In genomic region chr5:116037236-116037822, GRCh38 we compare ENCODE assay signal across 18 cellular contexts. TPM values are rescaled to one million over a fixed set of nuclear protein-coding genes. Genes with fewer than 3 reads are reported as not detected.
DNase-seq lines count a peak whose midpoint lies in the region; ATAC-seq, FAIRE-seq and TF ChIP-seq lines count a peak whose summit lies in the region.
"Had no signal": no experiment of that assay in that cellular context is flagged by ENCODE, and none has a peak within 500 bp of the region (broad histone marks: within the 10 kb centered on the region; RNA-seq: fewer than 3 reads in every experiment).

No MANE protein-coding gene starts in this region.

- no peak overlapping the region for H3K9ac ChIP-seq in endothelial cell of umbilical vein (replicated peaks; ENCODE audit: extremely low read depth, insufficient read depth, low read length)
- no peak overlapping the region for H3K9ac ChIP-seq in HepG2 (ENCODE audit: insufficient read depth, low read depth, low read length)

- intact Hi-C loops in heart left ventricle (cut with DNase I) (loop anchor here in 1 of 10 donors (10.0 kb wide), 1 partner anchor 143 kb away; no protein-coding TSS in a partner anchor), endothelial cell of umbilical vein (cut with micrococcal nuclease) (loop anchor here (1.0 kb wide), 2 partner anchors 149 to 403 kb away; no protein-coding TSS in a partner anchor), left colon (cut with DNase I, micrococcal nuclease) (no loop called here), HepG2 (cut with micrococcal nuclease; ENCODE audit: unreplicated experiment) (no loop called here)

- H3K4me1 ChIP-seq in cardiac muscle cell (ENCODE audit: low read depth), result no peaks in the 10 kb centered on the region
- H3K4me1 ChIP-seq in heart left ventricle, result peaks cover 0 to 5% (median 0%) of the 10 kb centered on the region in 12 donors
- H3K4me1 ChIP-seq in endothelial cell of umbilical vein (ENCODE audit: control insufficient read depth, extremely low read depth, insufficient read depth, low read length), result peaks cover 2% of the 10 kb centered on the region
- no peaks in the 10 kb centered on the region for H3K4me1 ChIP-seq in HepG2 (ENCODE audit: insufficient read depth, low read length)
- H3K4me1 ChIP-seq: upper lobe of right lung had no signal

- peaks cover 5% of the 10 kb centered on the region for H3K4me1 Mint-ChIP-seq in type B pancreatic cell (ENCODE audit: unreplicated experiment)
- H3K4me1 Mint-ChIP-seq: activated CD4-positive, alpha-beta T cell treated with anti-CD3 and anti-CD28 coated beads for 36 hours had no signal

- 62 to 74% (median 70%) methylated on average over 3 of the region's 3 CpGs for WGBS in heart left ventricle, 4 donors
- 2% methylated on average over 3 of the region's 3 CpGs for WGBS in HepG2 (ENCODE audit: low lambda C conversion rate)

- DNase-seq in cardiac muscle cell (ENCODE audit: low read depth in 1 of 2, low spot score in 1 of 2) (peak in 1 of 2 donors; percentile 21), heart left ventricle (no peak), NCI-H69 (lab: John Stamatoyannopoulos, UW) (peak; percentile 76), endothelial cell of umbilical vein (ENCODE audit: low read depth, low spot score) (peak; percentile 38), type B pancreatic cell (ENCODE audit: extremely low spot score, unreplicated experiment) (no peak), left colon (no peak), HepG2 (ENCODE audit: low spot score) (no peak), omental fat pad (ENCODE audit: low spot score) (no peak)
- DNase-seq: ACHN; activated CD4-positive, alpha-beta T cell treated with anti-CD3 and anti-CD28 coated beads for 36 hours; brain microvascular endothelial cell; kidney; NCI-H1105; stimulated activated CD4-positive, alpha-beta T cell treated with anti-CD3 and anti-CD28 coated beads, Interleukin-12 subunit alpha, Interleukin-12 subunit beta, amount 100 ng/mL, for 4 hours; SW 1271; upper lobe of right lung had no signal

- H3K4me2 ChIP-seq in endothelial cell of umbilical vein (ENCODE audit: insufficient read depth, low read length) (no peak overlapping the region), HepG2 (ENCODE audit: low read depth, low read length) (no peak overlapping the region)

- no peaks in the 10 kb centered on the region for H3K27me3 ChIP-seq in cardiac muscle cell
- H3K27me3 ChIP-seq in heart left ventricle, result peaks cover 0 to 5% (median 0%) of the 10 kb centered on the region in 9 donors
- no peaks in the 10 kb centered on the region for H3K27me3 ChIP-seq in endothelial cell of umbilical vein (ENCODE audit: control insufficient read depth in 2 of 2, insufficient read depth in 2 of 2, low read length in 2 of 2)
- peaks cover 0 to 8% of the 10 kb centered on the region in 2 experiments; a peak in 3 of 5 replicates for H3K27me3 ChIP-seq in HepG2 (ENCODE audit: control insufficient read depth in 1 of 2, insufficient read depth in 2 of 2, low read length in 2 of 2)
- H3K27me3 ChIP-seq: brain microvascular endothelial cell had no signal

- dilution Hi-C loops in endothelial cell of umbilical vein (cut with MboI; ENCODE audit: extremely low pct_ligation_motif_present, low sequenced_read_pairs), result no loop called here

- H3K27ac Mint-ChIP-seq in type B pancreatic cell, result no peak overlapping the region
- H3K27ac Mint-ChIP-seq: activated CD4-positive, alpha-beta T cell treated with anti-CD3 and anti-CD28 coated beads for 36 hours; activated T-helper 2 cell treated with anti-CD3 and anti-CD28 coated beads, Interferon-gamma antibody, Interleukin-2, Interleukin-4, amounts not matched to agents 10 μg/mL and 5 μg/mL and 100 μg/mL, durations not matched to agents 14 hours and 24 hours and 36 hours had no signal

- no peak overlapping the region for H2AFZ ChIP-seq in endothelial cell of umbilical vein (ENCODE audit: low read depth, low read length)
- no peak overlapping the region for H2AFZ ChIP-seq in HepG2 (ENCODE audit: low read length)

- H3K9me1 ChIP-seq in endothelial cell of umbilical vein (replicated peaks; ENCODE audit: control insufficient read depth, extremely low read depth, insufficient read depth, low read length), result no peaks in the 10 kb centered on the region

- TF ChIP-seq EP300 in HepG2 (IDR thresholded peaks at IDR 0.05; ENCODE audit: low read depth in 2 of 2, low read length in 2 of 2) (no peak), HepG2 (CRISPR knock-in tag; IDR thresholded peaks at IDR 0.05; ENCODE audit: borderline replicate concordance) (no peak)

- TF ChIP-seq POLR2A in heart left ventricle (IDR thresholded peaks at IDR 0.05) (no peak), endothelial cell of umbilical vein (IDR thresholded peaks at IDR 0.05; ENCODE audit: low read depth, low read length) (no peak), HepG2 (IDR thresholded peaks at IDR 0.05; ENCODE audit: insufficient read depth in 1 of 2, low read depth in 2 of 2, low read length in 2 of 2) (no peak)

- FAIRE-seq in endothelial cell of umbilical vein (lab: Jason Lieb, UNC), result no peak
- no peak for FAIRE-seq in HepG2 (lab: Jason Lieb, UNC)

- H3K79me2 ChIP-seq in endothelial cell of umbilical vein (ENCODE audit: control insufficient read depth, insufficient read depth, low read length), result no peaks in the 10 kb centered on the region
- H3K79me2 ChIP-seq in HepG2 (ENCODE audit: insufficient read depth, low read length), result no peaks in the 10 kb centered on the region

- POLR2A ChIA-PET in endothelial cell of umbilical vein (lab: Charles Lee), result no interaction called here
- POLR2A ChIA-PET in HepG2 (lab: Yijun Ruan, JAX), result no interaction called here

- H3K36me3 ChIP-seq in cardiac muscle cell (no peaks in the 10 kb centered on the region), heart left ventricle (no peaks in the 10 kb centered on the region), endothelial cell of umbilical vein (ENCODE audit: control insufficient read depth in 2 of 2, extremely low read depth in 1 of 2, insufficient read depth in 2 of 2, low read length in 2 of 2) (no peaks in the 10 kb centered on the region), HepG2 (replicated peaks in 1 of 2; ENCODE audit: control insufficient read depth in 1 of 2, insufficient read depth in 2 of 2, low read length in 2 of 2) (no peaks in the 10 kb centered on the region)
- H3K36me3 ChIP-seq: brain microvascular endothelial cell, upper lobe of right lung had no signal

- ATAC-seq in heart left ventricle, result no peak
- ATAC-seq in left colon, result no peak
- ATAC-seq in HepG2, result no peak
- no peak for ATAC-seq in omental fat pad (ENCODE audit: low FRiP score)
- ATAC-seq: activated CD4-positive, alpha-beta T cell treated with anti-CD3 and anti-CD28 coated beads for 36 hours; upper lobe of right lung had no signal

- H3K4me3 ChIP-seq in cardiac muscle cell (no peak overlapping the region), heart left ventricle (no peak overlapping the region), endothelial cell of umbilical vein (replicated peaks in 1 of 3; ENCODE audit: insufficient read depth in 1 of 3, low read depth in 1 of 3, low read length in 3 of 3) (no peak overlapping the region), HepG2 (replicated peaks in 1 of 3; ENCODE audit: insufficient read depth in 1 of 3, low read depth in 2 of 3, low read length in 3 of 3) (no peak overlapping the region)
- H3K4me3 ChIP-seq: upper lobe of right lung had no signal

- TF ChIP-seq CTCF in cardiac muscle cell (IDR thresholded peaks at IDR 0.05; ENCODE audit: low read depth, low read length), result peak; percentile 26
- no peak for TF ChIP-seq CTCF in heart left ventricle (IDR thresholded peaks at IDR 0.05)
- no peak for TF ChIP-seq CTCF in endothelial cell of umbilical vein (IDR thresholded peaks at IDR 0.05; ENCODE audit: extremely low read depth in 1 of 2, insufficient read depth in 1 of 2, low read depth in 1 of 2, low read length in 2 of 2)
- TF ChIP-seq CTCF in type B pancreatic cell (conservative IDR thresholded peaks at IDR 0.05), result peak; percentile 43
- no peak for TF ChIP-seq CTCF in HepG2 (CRISPR knock-in tag; IDR thresholded peaks at IDR 0.05)
- no peak for TF ChIP-seq CTCF in omental fat pad (IDR thresholded peaks at IDR 0.05)

- no peak overlapping the region for H3K4me3 Mint-ChIP-seq in type B pancreatic cell
- H3K4me3 Mint-ChIP-seq: activated CD4-positive, alpha-beta T cell treated with anti-CD3 and anti-CD28 coated beads for 36 hours had no signal

- no peak overlapping the region for H3K27ac ChIP-seq in cardiac muscle cell
- H3K27ac ChIP-seq in heart left ventricle, result no peak overlapping the region
- H3K27ac ChIP-seq in endothelial cell of umbilical vein (ENCODE audit: insufficient read depth, low read depth, low read length), result no peak overlapping the region
- no peak overlapping the region for H3K27ac ChIP-seq in HepG2 (ENCODE audit: extremely low read length, insufficient read depth, low read length)
- H3K27ac ChIP-seq: brain microvascular endothelial cell, upper lobe of right lung had no signal

- CTCF ChIA-PET in endothelial cell of umbilical vein (lab: Charles Lee) (interaction anchor here (1.4 kb wide), 1 partner anchor 194 kb away, joined by 6 read pairs; no protein-coding TSS in a partner anchor), HepG2 (lab: Yijun Ruan, JAX; ENCODE audit: low intra/inter-chr PET ratio, low total read pairs) (no interaction called here)

- peaks cover 4% of the 10 kb centered on the region for H3K27me3 Mint-ChIP-seq in type B pancreatic cell

- TF ChIP-seq RAD21 in HepG2 (CRISPR knock-in tag; IDR thresholded peaks at IDR 0.05), result no peak

- H3K9me3 Mint-ChIP-seq in type B pancreatic cell, result no peaks in the 10 kb centered on the region
- H3K9me3 Mint-ChIP-seq: activated T-helper 2 cell treated with anti-CD3 and anti-CD28 coated beads, Interferon-gamma antibody, Interleukin-2, Interleukin-4, amounts not matched to agents 10 μg/mL and 5 μg/mL and 100 μg/mL, durations not matched to agents 14 hours and 24 hours and 36 hours had no signal

- H3K36me3 Mint-ChIP-seq in type B pancreatic cell, result no peaks in the 10 kb centered on the region

- BruUV-seq in endothelial cell of umbilical vein (replicated peaks; lab: Mats Ljungman, UMichigan) (no TSS peak), HepG2 (replicated peaks; lab: Mats Ljungman, UMichigan) (no TSS peak)

- H4K20me1 ChIP-seq in endothelial cell of umbilical vein (replicated peaks; ENCODE audit: control insufficient read depth, extremely low read depth, insufficient read depth, low read length) (no peaks in the 10 kb centered on the region), HepG2 (ENCODE audit: insufficient read depth, low read length) (no peaks in the 10 kb centered on the region)

- no peaks in the 10 kb centered on the region for H3K9me3 ChIP-seq in cardiac muscle cell (ENCODE audit: low read depth)
- no peaks in the 10 kb centered on the region for H3K9me3 ChIP-seq in heart left ventricle
- H3K9me3 ChIP-seq in endothelial cell of umbilical vein (replicated peaks; ENCODE audit: control insufficient read depth, insufficient read depth, low read length), result no peaks in the 10 kb centered on the region
- H3K9me3 ChIP-seq in HepG2 (ENCODE audit: low read length), result no peaks in the 10 kb centered on the region
- H3K9me3 ChIP-seq: upper lobe of right lung had no signal

- in situ Hi-C loops in HepG2 (cut with HindIII; ENCODE audit: extremely low pct_ligation_motif_present, low pct_unique_long_range_greater_than_20kb), result no loop called here

RNA-seq across cellular contexts. Expression of gene ARL14EPL, which starts 5.1 kb away (rescaled TPM):
- not detected in 2 replicates for total RNA-seq in cardiac muscle cell
- not detected in 2 replicates for polyA plus RNA-seq in cardiac muscle cell
- total RNA-seq in heart left ventricle, result not detected
- polyA plus RNA-seq in heart left ventricle, result not detected
- 0.58 TPM in 1 of 2 replicates, not detected in the other for total RNA-seq in endothelial cell of umbilical vein
- polyA plus RNA-seq in endothelial cell of umbilical vein, result 0.10 TPM in 1 of 2 replicates, not detected in the other
- 0.25 and 0.48 TPM in 2 replicates for polyA plus RNA-seq in endothelial cell of umbilical vein (2011; cell fraction: cytosol; rRNA removed)
- 0.08 and 0.43 TPM in 2 replicates for polyA plus RNA-seq in endothelial cell of umbilical vein (2011; cell fraction: nucleus; rRNA removed)
- 0.29 TPM in 1 of 2 replicates, not detected in the other for polyA plus RNA-seq in endothelial cell of umbilical vein (2012)
- not detected in 2 replicates for polyA minus RNA-seq in endothelial cell of umbilical vein
- not detected for polyA minus RNA-seq in endothelial cell of umbilical vein (2011; cell fraction: cytosol; rRNA and poly(A)+ RNA removed)
- polyA minus RNA-seq in endothelial cell of umbilical vein (2011; cell fraction: nucleus; rRNA and poly(A)+ RNA removed), result not detected in 2 replicates
- total RNA-seq in type B pancreatic cell (ENCODE audit: low replicate concordance), result not detected in 2 replicates
- total RNA-seq in left colon, result not detected
- total RNA-seq in HepG2 (2016; rRNA removed; fragmentation: Illumina TruSeq; extraction: Trizol), result not detected in 2 replicates
- not detected in 2 replicates for total RNA-seq in HepG2 (2016; cell fraction: cytosol; rRNA removed; fragmentation: Illumina TruSeq; extraction: Trizol; ENCODE audit: low read depth)
- total RNA-seq in HepG2 (2016; cell fraction: insoluble cytoplasmic fraction; rRNA removed; fragmentation: Illumina TruSeq; extraction: Trizol), result not detected in 2 replicates
- not detected in 2 replicates for total RNA-seq in HepG2 (2016; cell fraction: membrane; rRNA removed; fragmentation: Illumina TruSeq; extraction: Trizol)
- total RNA-seq in HepG2 (2016; cell fraction: nucleus; rRNA removed; fragmentation: Illumina TruSeq; extraction: Trizol), result not detected in 2 replicates
- not detected in 2 replicates for polyA plus RNA-seq in HepG2 (2011; rRNA removed)
- polyA plus RNA-seq in HepG2 (2011; cell fraction: cytosol; rRNA removed), result not detected in 2 replicates
- polyA plus RNA-seq in HepG2 (2011; cell fraction: nucleus; rRNA removed), result not detected in 2 replicates
- polyA plus RNA-seq in HepG2 (2012), result not detected in 2 replicates
- polyA plus RNA-seq in HepG2 (2016; cell fraction: cytosol; fragmentation: Illumina TruSeq; extraction: Trizol; ENCODE audit: low read depth), result not detected in 2 replicates
- polyA plus RNA-seq in HepG2 (2016; cell fraction: insoluble cytoplasmic fraction; fragmentation: Illumina TruSeq; extraction: Trizol; ENCODE audit: low read depth), result not detected in 2 replicates
- not detected in 2 replicates for polyA plus RNA-seq in HepG2 (2016; cell fraction: membrane; fragmentation: Illumina TruSeq; extraction: Trizol; ENCODE audit: low read depth)
- polyA plus RNA-seq in HepG2 (2016; cell fraction: nucleus; fragmentation: Illumina TruSeq; extraction: Trizol; ENCODE audit: insufficient read depth, low read depth), result not detected in 2 replicates
- 0.82 TPM in 1 of 2 replicates, not detected in the other for polyA minus RNA-seq in HepG2 (2011; rRNA and poly(A)+ RNA removed; ENCODE audit: low replicate concordance)
- not detected in 2 replicates for polyA minus RNA-seq in HepG2 (2011; cell fraction: cytosol; rRNA and poly(A)+ RNA removed)
- not detected in 2 replicates for polyA minus RNA-seq in HepG2 (2011; cell fraction: nucleus; rRNA and poly(A)+ RNA removed)
- total RNA-seq in omental fat pad, result not detected
- total RNA-seq: activated CD4-positive, alpha-beta T cell treated with anti-CD3 and anti-CD28 coated beads for 36 hours; activated T-helper 2 cell treated with anti-CD3 and anti-CD28 coated beads, Interferon-gamma antibody, Interleukin-2, Interleukin-4, amounts not matched to agents 10 μg/mL and 5 μg/mL and 100 μg/mL, durations not matched to agents 14 hours and 24 hours and 36 hours; G401; kidney; upper lobe of right lung had no signal

RNA-seq across cellular contexts. Expression of gene COMMD10, which starts 47.5 kb away (rescaled TPM):
- total RNA-seq in cardiac muscle cell (21.7 and 23.4 TPM in 2 replicates), heart left ventricle (10 to 100 TPM; 25.2 to 42.2 (median 29.8) TPM), endothelial cell of umbilical vein (26.2 and 27.0 TPM in 2 replicates), type B pancreatic cell (ENCODE audit: low replicate concordance) (21.8 and 28.6 TPM in 2 replicates), left colon (10 to 100 TPM; 23.4 to 27.2 TPM), HepG2 (2016; rRNA removed; fragmentation: Illumina TruSeq; extraction: Trizol) (39.3 and 45.9 TPM in 2 replicates), omental fat pad (10 to 100 TPM; 26.8 to 44.3 (median 33.9) TPM)
- polyA plus RNA-seq in cardiac muscle cell (48.1 and 58.8 TPM in 2 replicates), heart left ventricle (10 to 100 TPM; 26.0 to 32.5 TPM), endothelial cell of umbilical vein (8.1 and 12.5 TPM in 2 replicates), HepG2 (2011; rRNA removed) (11.8 and 16.9 TPM in 2 replicates)
- 14.7 and 15.2 TPM in 2 replicates for polyA plus RNA-seq in endothelial cell of umbilical vein (2011; cell fraction: cytosol; rRNA removed)
- polyA plus RNA-seq in endothelial cell of umbilical vein (2011; cell fraction: nucleus; rRNA removed), result 18.1 and 22.9 TPM in 2 replicates
- 18.9 and 24.3 TPM in 2 replicates for polyA plus RNA-seq in endothelial cell of umbilical vein (2012)
- 14.7 and 16.7 TPM in 2 replicates for polyA minus RNA-seq in endothelial cell of umbilical vein
- polyA minus RNA-seq in endothelial cell of umbilical vein (2011; cell fraction: cytosol; rRNA and poly(A)+ RNA removed), result 8.8 TPM
- 48.1 and 56.4 TPM in 2 replicates for polyA minus RNA-seq in endothelial cell of umbilical vein (2011; cell fraction: nucleus; rRNA and poly(A)+ RNA removed)
- total RNA-seq in HepG2 (2016; cell fraction: cytosol; rRNA removed; fragmentation: Illumina TruSeq; extraction: Trizol; ENCODE audit: low read depth), result 12.7 and 14.8 TPM in 2 replicates
- total RNA-seq in HepG2 (2016; cell fraction: insoluble cytoplasmic fraction; rRNA removed; fragmentation: Illumina TruSeq; extraction: Trizol), result 36.8 and 51.4 TPM in 2 replicates
- total RNA-seq in HepG2 (2016; cell fraction: membrane; rRNA removed; fragmentation: Illumina TruSeq; extraction: Trizol), result 10.3 and 11.3 TPM in 2 replicates
- 49.1 and 53.3 TPM in 2 replicates for total RNA-seq in HepG2 (2016; cell fraction: nucleus; rRNA removed; fragmentation: Illumina TruSeq; extraction: Trizol)
- polyA plus RNA-seq in HepG2 (2011; cell fraction: cytosol; rRNA removed), result 6.1 and 10.1 TPM in 2 replicates
- 12.2 and 13.1 TPM in 2 replicates for polyA plus RNA-seq in HepG2 (2011; cell fraction: nucleus; rRNA removed)
- polyA plus RNA-seq in HepG2 (2012), result 15.3 and 17.3 TPM in 2 replicates
- polyA plus RNA-seq in HepG2 (2016; cell fraction: cytosol; fragmentation: Illumina TruSeq; extraction: Trizol; ENCODE audit: low read depth), result 3.1 and 3.4 TPM in 2 replicates
- polyA plus RNA-seq in HepG2 (2016; cell fraction: insoluble cytoplasmic fraction; fragmentation: Illumina TruSeq; extraction: Trizol; ENCODE audit: low read depth), result 42.0 and 46.1 TPM in 2 replicates
- polyA plus RNA-seq in HepG2 (2016; cell fraction: membrane; fragmentation: Illumina TruSeq; extraction: Trizol; ENCODE audit: low read depth), result 6.0 and 6.7 TPM in 2 replicates
- polyA plus RNA-seq in HepG2 (2016; cell fraction: nucleus; fragmentation: Illumina TruSeq; extraction: Trizol; ENCODE audit: insufficient read depth, low read depth), result 26.7 and 29.7 TPM in 2 replicates
- 5.3 and 6.5 TPM in 2 replicates for polyA minus RNA-seq in HepG2 (2011; rRNA and poly(A)+ RNA removed; ENCODE audit: low replicate concordance)
- polyA minus RNA-seq in HepG2 (2011; cell fraction: cytosol; rRNA and poly(A)+ RNA removed), result 9.5 and 10.4 TPM in 2 replicates
- polyA minus RNA-seq in HepG2 (2011; cell fraction: nucleus; rRNA and poly(A)+ RNA removed), result 73.5 and 78.9 TPM in 2 replicates

Comparison
In these comparisons a context has a peak if more than half of its experiments do, and no peak if none do; other contexts are left out.
1. CTCF ChIP-seq: peak in cardiac muscle cell (single experiment) and type B pancreatic cell (single experiment); none in heart left ventricle (0 of 12), endothelial cell of umbilical vein (0 of 2), HepG2 (single experiment) and omental fat pad (0 of 3).
2. DNase-seq: peak in NCI-H69 (single experiment) and endothelial cell of umbilical vein (single experiment); none in heart left ventricle (0 of 5), type B pancreatic cell (single experiment), left colon (0 of 2), HepG2 (single experiment) and omental fat pad (single experiment).